Comparison of ENCODE assay signal across 22 cellular contexts in genomic region chr9:15205632-15206243, GRCh38.
A peak's percentile ranks its signal among the peaks of the same experiment; 100 is the strongest.
DNase-seq lines count a peak whose midpoint lies in the region; ATAC-seq and TF ChIP-seq lines count a peak whose summit lies in the region.
"Had no signal": no experiment of that assay in that cellular context is flagged by ENCODE, and none has a peak within 500 bp of the region (broad histone marks: within the 10 kb centered on the region; RNA-seq: fewer than 3 reads in every experiment).

No MANE protein-coding gene starts in this region.

- TF ChIP-seq RAD21 in SK-N-SH (IDR thresholded peaks at IDR 0.05; ENCODE audit: low read length) = no peak

- peaks cover 17% of the 10 kb centered on the region for H3K36me3 Mint-ChIP-seq in nephron (ENCODE audit: low read depth)

- H3K27me3 Mint-ChIP-seq in nephron (ENCODE audit: low read depth) = no peaks in the 10 kb centered on the region
- H3K27me3 Mint-ChIP-seq: central memory CD8-positive, alpha-beta T cell had no signal

- H3K9me3 ChIP-seq in SK-N-SH = no peaks in the 10 kb centered on the region
- H3K9me3 ChIP-seq: A549, esophagus squamous epithelium, heart left ventricle had no signal

- POLR2A ChIA-PET in SK-N-SH (lab: Yijun Ruan, JAX) = no interaction called here

- H3K27me3 ChIP-seq in SK-N-SH (ENCODE audit: insufficient read depth) = no peaks in the 10 kb centered on the region
- no peaks in the 10 kb centered on the region for H3K27me3 ChIP-seq in brain microvascular endothelial cell (replicated peaks)
- H3K27me3 ChIP-seq: esophagus squamous epithelium, heart left ventricle had no signal

- peaks cover 8% of the 10 kb centered on the region for H3K4me1 Mint-ChIP-seq in nephron

- H2AFZ ChIP-seq in SK-N-SH (ENCODE audit: low read depth) = no peak overlapping the region

- ATAC-seq in SK-N-SH treated with all-trans-retinoic acid at 6 μM for 48 hours = peak; percentile 66
- no peak for ATAC-seq in GM21381 (IDR thresholded peaks at IDR 0.05; ENCODE audit: unreplicated experiment)
- ATAC-seq: A549, heart left ventricle, left ventricle myocardium superior, PC-3 had no signal

- H3K4me1 ChIP-seq in SK-N-SH (ENCODE audit: control insufficient read depth in 1 of 2, insufficient read depth in 2 of 2, low read depth in 1 of 2, low read length in 1 of 2) = peaks cover 0 to 7% of the 10 kb centered on the region in 2 experiments; a peak in 1 of 4 replicates
- H3K4me1 ChIP-seq: A549, esophagus squamous epithelium, heart left ventricle had no signal

- peak overlapping the region in 2 of 3 experiments; percentile 23 to 61 for H3K27ac Mint-ChIP-seq in nephron

- in situ Hi-C loops in brain microvascular endothelial cell (cut with HindIII; ENCODE audit: low pct_ligation_motif_present, low sequenced_read_pairs) = no loop called here

- DNase-seq in SK-N-SH = no peak
- DNase-seq in NCI-H69 (lab: John Stamatoyannopoulos, UW) = peak; percentile 68
- peak; percentile 39 for DNase-seq in brain microvascular endothelial cell
- DNase-seq in NCI-H446 (lab: John Stamatoyannopoulos, UW) = no peak
- no peak for DNase-seq in activated CD4-positive, alpha-beta T cell treated with anti-CD3 and anti-CD28 coated beads, Interleukin-2, amount 50 U/mL, for 4 hours
- DNase-seq: DMS 273 treated with DMSO at 0.1 percent for 48 hours; effector CD8-positive, alpha-beta T cell; esophagus squamous epithelium; heart left ventricle; left ventricle myocardium superior; NCI-H187; NCI-H526 treated with DMSO at 0.1 percent for 48 hours; nucleus accumbens; PC-3; SHP77 treated with DMSO at 0.1 percent for 48 hours; T-helper 2 cell had no signal

- H3K4me2 ChIP-seq in SK-N-SH = no peak overlapping the region
- H3K4me2 ChIP-seq: A549 had no signal

- H3K9ac ChIP-seq in SK-N-SH = no peak overlapping the region

- no peak for TF ChIP-seq EP300 in SK-N-SH (IDR thresholded peaks at IDR 0.05; ENCODE audit: borderline replicate concordance in 1 of 2, low read depth in 1 of 2, low read length in 1 of 2)

- H3K27ac ChIP-seq in SK-N-SH (ENCODE audit: low read depth in 2 of 2, low read length in 1 of 2) (no peak overlapping the region), brain microvascular endothelial cell (no peak overlapping the region)
- H3K27ac ChIP-seq: A549, C4-2B, esophagus squamous epithelium, heart left ventricle had no signal

- H3K9me3 Mint-ChIP-seq in nephron = no peaks in the 10 kb centered on the region
- H3K9me3 Mint-ChIP-seq: central memory CD8-positive, alpha-beta T cell had no signal

- no peaks in the 10 kb centered on the region for H3F3A ChIP-seq in SK-N-SH (replicated peaks; ENCODE audit: insufficient read depth)

- no peak for TF ChIP-seq CTCF in SK-N-SH (IDR thresholded peaks at IDR 0.05)
- TF ChIP-seq CTCF in brain microvascular endothelial cell (IDR thresholded peaks at IDR 0.05; ENCODE audit: low read depth, low read length, missing control alignments) = no peak
- no peak for TF ChIP-seq CTCF in nephron (IDR thresholded peaks at IDR 0.05; ENCODE audit: unreplicated experiment in 3 of 3)

- H4K20me1 ChIP-seq in SK-N-SH (ENCODE audit: insufficient read depth) = no peaks in the 10 kb centered on the region

- H3K4me3 ChIP-seq in SK-N-SH (ENCODE audit: low read depth in 2 of 2, low read length in 1 of 2) = no peak overlapping the region
- H3K4me3 ChIP-seq in brain microvascular endothelial cell (ENCODE audit: low read depth, low read length) = no peak overlapping the region
- H3K4me3 ChIP-seq: A549, esophagus squamous epithelium, heart left ventricle had no signal

- H3K9me2 ChIP-seq in SK-N-SH = no peaks in the 10 kb centered on the region

- WGBS in SK-N-SH (ENCODE audit: low lambda C conversion rate) = 86% methylated on average over 7 of the region's 7 CpGs

- H3K79me2 ChIP-seq in SK-N-SH (ENCODE audit: insufficient read depth) = no peaks in the 10 kb centered on the region

- CTCF ChIA-PET in SK-N-SH (lab: Yijun Ruan, JAX) = interaction anchor here (0.8 kb wide), 1 partner anchor 25 kb away, joined by 3 read pairs; no protein-coding TSS in a partner anchor

- no peak overlapping the region for H3K4me3 Mint-ChIP-seq in nephron
- H3K4me3 Mint-ChIP-seq: central memory CD8-positive, alpha-beta T cell had no signal

- H3K36me3 ChIP-seq in SK-N-SH (replicated peaks in 1 of 2; ENCODE audit: control insufficient read depth in 1 of 2, insufficient read depth in 2 of 2, low read length in 1 of 2) = peaks cover 0 to 3% of the 10 kb centered on the region in 2 experiments
- no peaks in the 10 kb centered on the region for H3K36me3 ChIP-seq in brain microvascular endothelial cell (replicated peaks)

TF ChIP-seq in SK-N-SH treated with all-trans-retinoic acid at 6 μM for 48 hours, 23 proteins besides CTCF, POLR2A, EP300 and RAD21 (continues in another document):
- TF ChIP-seq ZNF8 (CRISPR knock-in tag; IDR thresholded peaks at IDR 0.05) (no peak), TCF4 (CRISPR knock-in tag; IDR thresholded peaks at IDR 0.05; ENCODE audit: borderline replicate concordance) (no peak), RARB (CRISPR knock-in tag; IDR thresholded peaks at IDR 0.05) (no peak), ZFP3 (CRISPR knock-in tag; IDR thresholded peaks at IDR 0.05) (no peak), OSR1 (CRISPR knock-in tag; IDR thresholded peaks at IDR 0.05) (no peak), SNAI2 (CRISPR knock-in tag; IDR thresholded peaks at IDR 0.05) (no peak), ARNTL (CRISPR knock-in tag; IDR thresholded peaks at IDR 0.05; ENCODE audit: borderline replicate concordance, low read depth) (no peak), ZFP30 (CRISPR knock-in tag; IDR thresholded peaks at IDR 0.05) (no peak), POU6F1 (CRISPR knock-in tag; IDR thresholded peaks at IDR 0.05; ENCODE audit: borderline replicate concordance, low read depth) (no peak), ISL1 (CRISPR knock-in tag; IDR thresholded peaks at IDR 0.05) (no peak)

TF ChIP-seq in SK-N-SH, 30 proteins besides CTCF, POLR2A, EP300 and RAD21 (continues in another document):
- no peak for TF ChIP-seq TEAD4 (IDR thresholded peaks at IDR 0.05; ENCODE audit: borderline replicate concordance, insufficient read depth)
- TF ChIP-seq ELF1 (IDR thresholded peaks at IDR 0.05) = no peak
- no peak for TF ChIP-seq JUND (IDR thresholded peaks at IDR 0.05)
- TF ChIP-seq ZBTB33 (IDR thresholded peaks at IDR 0.05; ENCODE audit: borderline replicate concordance, low read depth) = no peak
- no peak for TF ChIP-seq YY1 (IDR thresholded peaks at IDR 0.05; ENCODE audit: low read depth)
- no peak for TF ChIP-seq TCF12 (IDR thresholded peaks at IDR 0.05)
- no peak for TF ChIP-seq FOXM1 (IDR thresholded peaks at IDR 0.05; ENCODE audit: low read depth)
- TF ChIP-seq GABPA (IDR thresholded peaks at IDR 0.05; ENCODE audit: low read depth) = no peak
- TF ChIP-seq USF1 (IDR thresholded peaks at IDR 0.05; ENCODE audit: borderline replicate concordance, low read depth) = no peak
- TF ChIP-seq RFX5 (IDR thresholded peaks at IDR 0.05; ENCODE audit: low read length) = no peak
- TF ChIP-seq TAF1 (IDR thresholded peaks at IDR 0.05; ENCODE audit: borderline replicate concordance, low read depth, low read length) = no peak
- TF ChIP-seq SIN3A (IDR thresholded peaks at IDR 0.05; ENCODE audit: borderline replicate concordance, low read depth, low read length) = no peak
- TF ChIP-seq IRF3 (IDR thresholded peaks at IDR 0.05; ENCODE audit: low read depth, low read length) = no peak
- no peak for TF ChIP-seq POLR2AphosphoS5 (IDR thresholded peaks at IDR 0.05; ENCODE audit: low read depth, low read length)
- no peak for TF ChIP-seq PBX3 (IDR thresholded peaks at IDR 0.05)
- TF ChIP-seq RXRA (IDR thresholded peaks at IDR 0.05; ENCODE audit: borderline replicate concordance, low read depth) = no peak

Comparison
In these comparisons a context has a peak if more than half of its experiments do, and no peak if none do; other contexts are left out.
1. DNase-seq: peak in NCI-H69 (single experiment) and brain microvascular endothelial cell (single experiment); none in SK-N-SH (single experiment), NCI-H446 (0 of 2) and activated CD4-positive, alpha-beta T cell treated with anti-CD3 and anti-CD28 coated beads, Interleukin-2, amount 50 U/mL, for 4 hours (0 of 2).